In genomic region chr9:131478421-131478868, GRCh38 we compare ENCODE assay signal across 8 cellular contexts. TPM values are rescaled to one million over a fixed set of nuclear protein-coding genes. Genes with fewer than 3 reads are reported as not detected.
DNase-seq lines count a peak whose midpoint lies in the region; ATAC-seq and TF ChIP-seq lines count a peak whose summit lies in the region.

No MANE protein-coding gene starts in this region.

- H3K4me3 ChIP-seq in retinal pigment epithelial cell (ENCODE audit: low read length): no peak overlapping the region

- TF ChIP-seq CTCF in GM12872 (IDR thresholded peaks at IDR 0.05; ENCODE audit: insufficient read depth, low read depth, low read length) (peak; percentile 61), retinal pigment epithelial cell (conservative IDR thresholded peaks at IDR 0.05; ENCODE audit: low read depth, low read length) (peak; percentile 68)

- DNase-seq in NCI-H460 (ENCODE audit: extremely low read depth, low read depth) (peak; percentile 55), activated T-cell treated with anti-CD3 and anti-CD28 coated beads for 4 hours (peak; percentile 42), fibroblast of peridontal ligament (ENCODE audit: extremely low read depth) (peak; percentile 20), retinal pigment epithelial cell (ENCODE audit: low read depth) (no peak), DMS79 (lab: John Stamatoyannopoulos, UW) (no peak)

- ATAC-seq in HG02571 (IDR thresholded peaks at IDR 0.05; ENCODE audit: unreplicated experiment) (no peak), HG02981 (IDR thresholded peaks at IDR 0.05; ENCODE audit: unreplicated experiment) (no peak)

RNA-seq across cellular contexts. Expression of gene POMT1, which starts 24.3 kb away (rescaled TPM):
- 14.5 and 20.1 TPM in 2 replicates for total RNA-seq in NCI-H460 (2014; rRNA removed; shearing (Covaris generic))
- polyA plus RNA-seq in NCI-H460 (2014; cell fraction: nucleus; rRNA removed): 51.1 and 67.0 TPM in 2 replicates

RNA-seq across cellular contexts. Expression of gene UCK1, which starts 52.6 kb away (rescaled TPM):
- 15.5 and 18.7 TPM in 2 replicates for total RNA-seq in NCI-H460 (2014; rRNA removed; shearing (Covaris generic))
- polyA plus RNA-seq in NCI-H460 (2014; cell fraction: nucleus; rRNA removed): 25.1 and 32.8 TPM in 2 replicates

Comparison
In these comparisons a context has a peak if more than half of its experiments do, and no peak if none do; other contexts are left out.
1. DNase-seq: peak in NCI-H460 (single experiment), activated T-cell treated with anti-CD3 and anti-CD28 coated beads for 4 hours (single experiment) and fibroblast of peridontal ligament (single experiment); none in retinal pigment epithelial cell (single experiment) and DMS79 (single experiment).